ENCODE assay signal across 19 cellular contexts in the genomic region with DNA sequence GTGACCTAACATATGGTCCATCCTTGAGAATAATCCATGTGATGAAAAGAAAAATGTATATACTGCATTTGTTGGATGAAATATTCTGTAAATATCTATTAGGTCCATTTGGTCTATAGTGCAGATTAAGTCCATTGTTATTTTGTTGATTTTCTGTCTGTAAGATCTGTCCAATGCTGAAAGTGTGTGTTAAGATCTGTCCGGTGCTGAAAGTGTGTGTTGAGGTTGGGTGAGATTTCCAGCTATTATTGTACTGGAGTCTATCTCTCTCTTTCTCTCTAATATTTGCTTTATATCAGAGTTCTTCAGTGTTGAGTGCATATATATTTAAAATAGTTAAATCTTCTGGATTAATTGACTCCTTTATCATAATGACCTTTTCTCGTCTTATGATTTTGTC.
"Had no signal": no experiment of that assay in that cellular context is flagged by ENCODE, and none has a peak within 500 bp of the region (broad histone marks: within the 10 kb centered on the region; RNA-seq: fewer than 3 reads in every experiment).

No MANE protein-coding gene starts in this region.

- DNase-seq: activated CD4-positive, alpha-beta T cell treated with anti-CD3 and anti-CD28 coated beads for 1 hour; activated CD8-positive, alpha-beta memory T cell treated with anti-CD3 and anti-CD28 coated beads for 24 hours; activated CD8-positive, alpha-beta memory T cell treated with anti-CD3 and anti-CD28 coated beads, Interleukin-2, amount 50 U/mL, for 48 hours; activated effector memory CD4-positive, alpha-beta T cell treated with Interleukin-2 at 50 U/mL for 16 hours; activated naive CD4-positive, alpha-beta T cell treated with anti-CD3 and anti-CD28 coated beads, Interleukin-2, amount 10 ng/mL, durations not matched to agents 7 days and 5 days; activated naive CD8-positive, alpha-beta T cell treated with anti-CD3 and anti-CD28 coated beads, Interleukin-2, amount 50 U/mL, for 24 hours; activated T-cell treated with anti-CD3 and anti-CD28 coated beads, Interleukin-2, amount 50 U/mL, for 48 hours; aorta; endodermal cell; foreskin melanocyte; glutamatergic neuron; hippocampal formation; left lung; naive B cell; right cardiac atrium; transverse colon; WERI-Rb-1 had no signal

- ATAC-seq: activated naive CD8-positive, alpha-beta T cell treated with anti-CD3 and anti-CD28 coated beads, Interleukin-2, amount 50 U/mL, for 24 hours; left lung; right cardiac atrium had no signal

- H3K4me3 ChIP-seq: cardiac muscle cell, left lung, suprapubic skin, transverse colon had no signal
